Comparison of ENCODE assay signal across 14 cellular contexts in the genomic region with DNA sequence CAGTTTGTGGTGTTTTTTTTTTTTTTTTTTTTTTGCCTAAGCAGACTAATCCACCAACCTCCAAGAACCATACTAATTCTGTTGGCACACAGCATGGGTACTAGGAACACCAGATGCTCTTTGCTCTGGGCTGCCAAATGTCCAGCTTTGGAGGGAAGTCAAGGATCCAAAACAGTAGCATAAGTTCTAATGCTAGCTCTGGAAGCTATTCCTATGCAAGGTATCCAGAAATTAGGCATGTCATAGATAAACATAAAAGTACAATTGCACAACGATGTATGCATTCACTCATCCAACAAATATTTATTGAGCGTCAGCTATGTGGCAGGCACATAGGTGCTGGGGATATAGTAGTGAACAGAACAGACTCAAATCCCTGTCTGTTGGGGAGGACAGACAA.
DNase-seq lines count a peak whose midpoint lies in the region; ATAC-seq and TF ChIP-seq lines count a peak whose summit lies in the region.
"Had no signal": no experiment of that assay in that cellular context is flagged by ENCODE, and none has a peak within 500 bp of the region (broad histone marks: within the 10 kb centered on the region; RNA-seq: fewer than 3 reads in every experiment).

No MANE protein-coding gene starts in this region.

- TF ChIP-seq POLR2A in spleen (IDR thresholded peaks at IDR 0.05) (no peak), testis (IDR thresholded peaks at IDR 0.05) (no peak)

- ATAC-seq in SK-N-SH treated with all-trans-retinoic acid at 6 μM for 48 hours, result peak; percentile 9; the same call in 1 of the 3 replicates
- ATAC-seq: psoas muscle had no signal

- H3K4me3 Mint-ChIP-seq in CD14-positive monocyte, result no peak overlapping the region
- H3K4me3 Mint-ChIP-seq: activated naive CD8-positive, alpha-beta T cell treated with anti-CD3 and anti-CD28 coated beads, Interleukin-2, amount 10 ng/mL, durations not matched to agents 7 days and 5 days had no signal

- H3K27ac Mint-ChIP-seq in CD14-positive monocyte, result no peak overlapping the region
- H3K27ac Mint-ChIP-seq: activated naive CD8-positive, alpha-beta T cell treated with anti-CD3 and anti-CD28 coated beads, Interleukin-2, amount 10 ng/mL, durations not matched to agents 7 days and 5 days had no signal

- TF ChIP-seq CTCF in SK-N-SH (IDR thresholded peaks at IDR 0.05), result no peak
- TF ChIP-seq CTCF in VCaP (conservative IDR thresholded peaks at IDR 0.05), result no peak
- no peak for TF ChIP-seq CTCF in fibroblast of the aortic adventitia (IDR thresholded peaks at IDR 0.05; ENCODE audit: insufficient read depth, low read length)
- TF ChIP-seq CTCF in CD14-positive monocyte (IDR thresholded peaks at IDR 0.05), result no peak
- no peak for TF ChIP-seq CTCF in spleen (IDR thresholded peaks at IDR 0.05 in 8 of 11, conservative IDR thresholded peaks at IDR 0.05 in 3 of 11)
- TF ChIP-seq CTCF in testis (IDR thresholded peaks at IDR 0.05), result no peak

- no peak for TF ChIP-seq EP300 in SK-N-SH (IDR thresholded peaks at IDR 0.05; ENCODE audit: borderline replicate concordance in 1 of 2, low read depth in 1 of 2, low read length in 1 of 2)

- POLR2A ChIA-PET in SK-N-SH (lab: Yijun Ruan, JAX), result no interaction called here

- H3K9me2 ChIP-seq in SK-N-SH, result no peaks in the 10 kb centered on the region

- H3K36me3 Mint-ChIP-seq in CD14-positive monocyte, result peaks cover 2% of the 10 kb centered on the region in 2 donors
- H3K36me3 Mint-ChIP-seq: activated naive CD8-positive, alpha-beta T cell treated with anti-CD3 and anti-CD28 coated beads, Interleukin-2, amount 10 ng/mL, durations not matched to agents 7 days and 5 days had no signal

- H3K27ac ChIP-seq in SK-N-SH (ENCODE audit: low read depth in 2 of 2, low read length in 1 of 2) (no peak overlapping the region), VCaP (peak overlapping the region; percentile 36), spleen (no peak overlapping the region), testis (no peak overlapping the region)
- H3K27ac ChIP-seq: psoas muscle had no signal

- H3K27me3 Mint-ChIP-seq in CD14-positive monocyte (ENCODE audit: low read depth in 3 of 3), result peaks cover 0 to 4% (median 1%) of the 10 kb centered on the region in 3 donors
- H3K27me3 Mint-ChIP-seq: activated naive CD8-positive, alpha-beta T cell treated with anti-CD3 and anti-CD28 coated beads, Interleukin-2, amount 10 ng/mL, durations not matched to agents 7 days and 5 days had no signal

- H4K20me1 ChIP-seq in SK-N-SH (ENCODE audit: insufficient read depth), result no peaks in the 10 kb centered on the region

- H3K36me3 ChIP-seq in SK-N-SH (replicated peaks in 1 of 2; ENCODE audit: control insufficient read depth in 1 of 2, insufficient read depth in 2 of 2, low read length in 1 of 2) (no peaks in the 10 kb centered on the region), skeletal muscle satellite cell (ENCODE audit: insufficient read depth, low read length) (no peaks in the 10 kb centered on the region), spleen (no peaks in the 10 kb centered on the region), testis (ENCODE audit: low read depth, missing control alignments) (no peaks in the 10 kb centered on the region)

- CTCF ChIA-PET in SK-N-SH (lab: Yijun Ruan, JAX), result no interaction called here

- no peaks in the 10 kb centered on the region for H3K79me2 ChIP-seq in SK-N-SH (ENCODE audit: insufficient read depth)

- TF ChIP-seq RAD21 in SK-N-SH (IDR thresholded peaks at IDR 0.05; ENCODE audit: low read length), result no peak

- no peak overlapping the region for H3K4me3 ChIP-seq in SK-N-SH (ENCODE audit: low read depth in 2 of 2, low read length in 1 of 2)
- no peak overlapping the region for H3K4me3 ChIP-seq in fibroblast of the aortic adventitia (ENCODE audit: low read depth, low read length)
- H3K4me3 ChIP-seq in skeletal muscle satellite cell (ENCODE audit: low read length), result no peak overlapping the region
- H3K4me3 ChIP-seq in spleen, result no peak overlapping the region
- no peak overlapping the region for H3K4me3 ChIP-seq in testis
- H3K4me3 ChIP-seq: psoas muscle had no signal

- no peak for DNase-seq in SK-N-SH
- peak; percentile 75 for DNase-seq in fibroblast of the aortic adventitia (ENCODE audit: low read depth)
- DNase-seq in CD14-positive monocyte (ENCODE audit: low spot score), result no peak
- no peak for DNase-seq in spleen
- no peak for DNase-seq in testis
- DNase-seq: 8988T; activated CD4-positive, alpha-beta T cell treated with anti-CD3 and anti-CD28 coated beads for 4 hours; activated naive CD8-positive, alpha-beta T cell treated with anti-CD3 and anti-CD28 coated beads, Interleukin-2, amount 10 ng/mL, durations not matched to agents 7 days and 5 days; Caco-2; psoas muscle; SHP77 treated with DMSO at 0.1 percent for 48 hours had no signal

- H3K9me3 ChIP-seq in SK-N-SH (peaks cover 4% of the 10 kb centered on the region; the same call in 1 of the 2 replicates), skeletal muscle satellite cell (replicated peaks; ENCODE audit: low read length) (no peaks in the 10 kb centered on the region), spleen (no peaks in the 10 kb centered on the region), testis (no peaks in the 10 kb centered on the region)
- H3K9me3 ChIP-seq: Caco-2, psoas muscle had no signal

- peaks cover 9% of the 10 kb centered on the region for H3F3A ChIP-seq in SK-N-SH (replicated peaks; ENCODE audit: insufficient read depth)

- H2AFZ ChIP-seq in SK-N-SH (ENCODE audit: low read depth), result no peak overlapping the region

- H3K4me1 Mint-ChIP-seq in CD14-positive monocyte, result peaks cover 20% of the 10 kb centered on the region

- intact Hi-C loops in CD14-positive monocyte (cut with micrococcal nuclease), result loop anchor here in 1 of 2 donors (5.0 kb wide), 1 partner anchor 37 kb away; no protein-coding TSS in a partner anchor
- intact Hi-C loops in spleen (cut with DNase I; ENCODE audit: low total_unique reads), result no loop called here
- intact Hi-C loops in testis (cut with DNase I; ENCODE audit: low total_unique reads), result no loop called here

- H3K4me1 ChIP-seq in SK-N-SH (ENCODE audit: control insufficient read depth in 1 of 2, insufficient read depth in 2 of 2, low read depth in 1 of 2, low read length in 1 of 2) (peaks cover 15 to 19% of the 10 kb centered on the region in 2 experiments), skeletal muscle satellite cell (ENCODE audit: control insufficient read depth, insufficient read depth, low read length) (peaks cover 53% of the 10 kb centered on the region), spleen (peaks cover 0 to 15% (median 8%) of the 10 kb centered on the region in 6 donors), testis (no peaks in the 10 kb centered on the region)
- H3K4me1 ChIP-seq: psoas muscle had no signal

- no peak overlapping the region for H3K4me2 ChIP-seq in SK-N-SH
- H3K4me2 ChIP-seq in skeletal muscle satellite cell (ENCODE audit: low read length), result peak overlapping the region; percentile 44

- H3K27me3 ChIP-seq in SK-N-SH (ENCODE audit: insufficient read depth), result no peaks in the 10 kb centered on the region
- H3K27me3 ChIP-seq in skeletal muscle satellite cell (ENCODE audit: control insufficient read depth, insufficient read depth, low read length), result no peaks in the 10 kb centered on the region
- no peaks in the 10 kb centered on the region for H3K27me3 ChIP-seq in spleen (replicated peaks in 1 of 7)
- no peaks in the 10 kb centered on the region for H3K27me3 ChIP-seq in testis

- peaks cover 0 to 5% (median 2%) of the 10 kb centered on the region in 7 donors for H3K9me3 Mint-ChIP-seq in CD14-positive monocyte
- H3K9me3 Mint-ChIP-seq: activated naive CD8-positive, alpha-beta T cell treated with anti-CD3 and anti-CD28 coated beads, Interleukin-2, amount 10 ng/mL, durations not matched to agents 7 days and 5 days had no signal

- WGBS in SK-N-SH (ENCODE audit: low lambda C conversion rate), result 66% methylated on average over 2 of the region's 2 CpGs
- WGBS in spleen, 5 donors, result 92 to 100% (median 97%) methylated on average over 2 of the region's 2 CpGs
- WGBS in testis, 2 donors, result 73 to 78% methylated on average over 2 of the region's 2 CpGs

- H3K9ac ChIP-seq in SK-N-SH (no peak overlapping the region), skeletal muscle satellite cell (ENCODE audit: low read depth, low read length) (peak overlapping the region; percentile 53)

TF ChIP-seq in SK-N-SH treated with all-trans-retinoic acid at 6 μM for 48 hours, 23 proteins besides CTCF, POLR2A, EP300 and RAD21 (continues in another document):
- TF ChIP-seq CSDC2 (CRISPR knock-in tag; IDR thresholded peaks at IDR 0.05) (no peak), TOX (CRISPR knock-in tag; IDR thresholded peaks at IDR 0.05; ENCODE audit: borderline replicate concordance) (no peak), OSR1 (CRISPR knock-in tag; IDR thresholded peaks at IDR 0.05) (no peak), ZNF70 (CRISPR knock-in tag; IDR thresholded peaks at IDR 0.05) (no peak)

TF ChIP-seq in SK-N-SH, 30 proteins besides CTCF, POLR2A, EP300 and RAD21:
- TF ChIP-seq, protein P1, sequence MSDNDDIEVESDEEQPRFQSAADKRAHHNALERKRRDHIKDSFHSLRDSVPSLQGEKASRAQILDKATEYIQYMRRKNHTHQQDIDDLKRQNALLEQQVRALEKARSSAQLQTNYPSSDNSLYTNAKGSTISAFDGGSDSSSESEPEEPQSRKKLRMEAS (IDR thresholded peaks at IDR 0.05; ENCODE audit: low read depth), result no peak
- TF ChIP-seq PBX3 (IDR thresholded peaks at IDR 0.05) (no peak), FOXM1 (IDR thresholded peaks at IDR 0.05; ENCODE audit: low read depth) (no peak), CHD2 (IDR thresholded peaks at IDR 0.05; ENCODE audit: low read length, partially characterized antibody) (no peak), NFIC (IDR thresholded peaks at IDR 0.05; ENCODE audit: borderline replicate concordance) (no peak), EZH2phosphoT487 (IDR thresholded peaks at IDR 0.05; ENCODE audit: borderline replicate concordance, low read depth) (no peak), RCOR1 (IDR thresholded peaks at IDR 0.05; ENCODE audit: low read length) (no peak), YY1 (IDR thresholded peaks at IDR 0.05; ENCODE audit: low read depth) (no peak), FOXJ3 (CRISPR knock-in tag; IDR thresholded peaks at IDR 0.05) (no peak)
